ENCODE assay signal across 1 cellular context in genomic region chr7:99949645-99950228, GRCh38.
TF ChIP-seq lines count a peak whose summit lies in the region.

No MANE protein-coding gene starts in this region.

TF ChIP-seq in Ishikawa, 13 proteins besides CTCF, POLR2A, EP300 and RAD21 (continued from another document):
- TF ChIP-seq REST (IDR thresholded peaks at IDR 0.05; ENCODE audit: low read depth) (no peak), EGR1 (IDR thresholded peaks at IDR 0.05) (no peak), MAX (IDR thresholded peaks at IDR 0.05) (no peak), FOXM1 (IDR thresholded peaks at IDR 0.05; ENCODE audit: borderline replicate concordance, low read depth) (no peak), NFIC (IDR thresholded peaks at IDR 0.05) (no peak), ZBTB7A (IDR thresholded peaks at IDR 0.05; ENCODE audit: low read depth) (no peak)
